25 cellular contexts compared by ENCODE assay signal in genomic region chr4:180565856-180566431, GRCh38.
"Had no signal": no experiment of that assay in that cellular context is flagged by ENCODE, and none has a peak within 500 bp of the region (broad histone marks: within the 10 kb centered on the region; RNA-seq: fewer than 3 reads in every experiment).

No MANE protein-coding gene starts in this region.

- H3K4me3 Mint-ChIP-seq: activated CD8-positive, alpha-beta T cell treated with anti-CD3 and anti-CD28 coated beads, Interleukin-2, amount 10 ng/mL, durations not matched to agents 7 days and 5 days; activated naive CD4-positive, alpha-beta T cell treated with anti-CD3 and anti-CD28 coated beads, Interleukin-2, amount 50 U/mL, for 24 hours; T-helper 1 cell treated with Interleukin-12 subunit alpha and Interleukin-12 subunit beta and Interleukin-4 antibody, amounts not matched to agents 30 μg/mL and 1 μg/mL, for 36 hours; WTC11 had no signal

- H3K27me3 ChIP-seq: brain microvascular endothelial cell, cardiac muscle cell, SJSA1 had no signal

- H3K4me1 Mint-ChIP-seq: activated naive CD4-positive, alpha-beta T cell treated with anti-CD3 and anti-CD28 coated beads, Interleukin-2, amount 50 U/mL, for 24 hours; WTC11 had no signal

- H3K36me3 Mint-ChIP-seq: activated naive CD4-positive, alpha-beta T cell treated with anti-CD3 and anti-CD28 coated beads, Interleukin-2, amount 50 U/mL, for 24 hours; WTC11 had no signal

- H3K36me3 ChIP-seq: brain microvascular endothelial cell, cardiac muscle cell, SJSA1 had no signal

- H3K9me3 Mint-ChIP-seq: activated naive CD4-positive, alpha-beta T cell treated with anti-CD3 and anti-CD28 coated beads, Interleukin-2, amount 50 U/mL, for 24 hours had no signal

- H3K27me3 Mint-ChIP-seq: activated naive CD4-positive, alpha-beta T cell treated with anti-CD3 and anti-CD28 coated beads, Interleukin-2, amount 50 U/mL, for 24 hours had no signal

- H3K9me3 ChIP-seq: SJSA1 had no signal

- ATAC-seq: activated CD8-positive, alpha-beta T cell treated with anti-CD3 and anti-CD28 coated beads, Interleukin-2, amount 10 ng/mL, durations not matched to agents 7 days and 5 days; Panc1; WTC11 had no signal

- H3K4me3 ChIP-seq: cardiac muscle cell, SJSA1 had no signal

- H3K4me1 ChIP-seq: SJSA1 had no signal

- H3K27ac ChIP-seq: brain microvascular endothelial cell, cardiac muscle cell, SJSA1 had no signal

- H3K27ac Mint-ChIP-seq: activated CD8-positive, alpha-beta T cell treated with anti-CD3 and anti-CD28 coated beads, Interleukin-2, amount 10 ng/mL, durations not matched to agents 7 days and 5 days; activated naive CD4-positive, alpha-beta T cell treated with anti-CD3 and anti-CD28 coated beads, Interleukin-2, amount 50 U/mL, for 24 hours; T-helper 1 cell treated with Interleukin-12 subunit alpha and Interleukin-12 subunit beta and Interleukin-4 antibody, amounts not matched to agents 30 μg/mL and 1 μg/mL, for 36 hours; WTC11 had no signal

- DNase-seq: activated CD4-positive, alpha-beta T cell treated with anti-CD3 and anti-CD28 coated beads for 48 hours; activated CD4-positive, alpha-beta T cell treated with anti-CD3 and anti-CD28 coated beads, Interleukin-2, amount 50 U/mL, for 4 hours; activated CD4-positive, CD25-positive, alpha-beta regulatory T cell treated with anti-CD3 and anti-CD28 coated beads, Interleukin-2, amount 50 U/mL, for 72 hours; activated CD8-positive, alpha-beta memory T cell treated with anti-CD3 and anti-CD28 coated beads, Interleukin-2, amount 50 U/mL, for 48 hours; activated CD8-positive, alpha-beta T cell treated with anti-CD3 and anti-CD28 coated beads, Interleukin-2, amount 10 ng/mL, durations not matched to agents 7 days and 5 days; activated T-cell treated with anti-CD3 and anti-CD28 coated beads, Interleukin-2, amount 50 U/mL, for 1 hour; brain microvascular endothelial cell; Kasumi-1; KBM-7; NCI-H1048; NCI-H1417; NCI-H1930; NCI-H2171; NCI-H226; NCI-H526 treated with DMSO at 0.1 percent for 48 hours; NCI-H82; OCI-M1; Right ventricle myocardium superior; RPMI8226 had no signal
